1 cellular context compared by ENCODE assay signal in the genomic region with DNA sequence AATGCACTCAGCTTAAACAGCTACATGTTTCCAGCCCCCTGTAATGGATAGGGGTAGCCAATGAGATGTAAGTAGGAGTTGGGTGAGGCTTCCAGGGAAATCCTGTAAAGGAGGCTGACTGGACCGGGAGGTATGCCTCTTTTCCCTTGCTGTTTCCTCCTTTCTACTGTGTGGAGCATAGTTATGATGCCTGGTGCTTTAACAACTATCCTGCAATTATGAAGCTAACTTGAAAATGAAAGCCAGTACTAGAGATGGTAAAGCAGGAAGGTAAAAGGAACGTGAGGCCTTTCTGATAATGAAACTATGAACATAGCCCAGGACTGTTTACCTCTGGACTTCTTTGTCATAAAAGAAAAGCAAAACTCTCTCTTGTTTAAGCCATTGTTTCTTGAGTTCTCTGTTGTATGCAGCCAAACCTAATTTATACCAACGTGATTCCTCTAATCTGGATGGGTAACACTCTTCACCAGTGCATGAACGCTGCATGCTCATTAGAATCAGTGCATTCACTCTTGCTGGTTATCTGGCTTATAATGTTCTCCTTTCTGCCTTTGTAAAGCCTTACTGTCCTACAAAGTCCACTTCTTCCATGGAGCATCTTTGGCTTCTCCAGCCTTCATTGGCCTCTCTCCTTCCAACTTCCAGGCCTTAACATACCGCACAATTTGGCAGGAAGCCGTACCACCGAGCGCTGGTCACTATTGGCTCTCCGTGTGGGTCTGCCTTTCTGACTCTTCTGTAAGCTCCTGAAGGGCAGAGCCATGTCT.
TF ChIP-seq lines count a peak whose summit lies in the region.

No MANE protein-coding gene starts in this region.

TF ChIP-seq in endothelial cell of umbilical vein, 7 proteins besides CTCF, POLR2A, EP300 and RAD21 (continued from another document):
- TF ChIP-seq, protein P1, sequence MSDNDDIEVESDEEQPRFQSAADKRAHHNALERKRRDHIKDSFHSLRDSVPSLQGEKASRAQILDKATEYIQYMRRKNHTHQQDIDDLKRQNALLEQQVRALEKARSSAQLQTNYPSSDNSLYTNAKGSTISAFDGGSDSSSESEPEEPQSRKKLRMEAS (IDR thresholded peaks at IDR 0.05; ENCODE audit: insufficient read depth, insufficient read length): no peak
- peak; percentile 35 for TF ChIP-seq FOS (IDR thresholded peaks at IDR 0.05; ENCODE audit: borderline replicate concordance, insufficient read depth, low read length)
